ENCODE assay signal across 24 cellular contexts in the genomic region with DNA sequence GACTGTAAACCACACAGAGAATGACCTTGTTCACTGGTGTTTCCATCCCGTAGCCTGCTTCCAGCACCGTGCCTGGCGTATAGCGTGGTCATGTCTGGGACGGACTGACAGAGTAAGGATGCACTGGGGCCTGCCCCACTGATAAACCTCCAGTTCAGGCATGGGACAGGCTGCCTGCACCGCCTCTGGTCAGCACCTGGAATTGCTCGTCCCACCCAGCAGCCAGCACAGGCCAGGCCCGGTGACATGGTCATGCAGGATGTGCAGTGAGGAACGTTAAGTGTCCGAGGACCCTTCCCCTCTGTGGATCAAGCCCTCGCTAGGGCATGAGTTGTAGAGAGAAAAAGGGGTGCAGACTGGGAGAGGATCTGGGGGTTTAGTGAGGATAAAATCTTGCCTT. TPM values are rescaled to one million over a fixed set of nuclear protein-coding genes. Genes with fewer than 3 reads are reported as not detected.
DNase-seq lines count a peak whose midpoint lies in the region; ATAC-seq, FAIRE-seq and TF ChIP-seq lines count a peak whose summit lies in the region.
"Had no signal": no experiment of that assay in that cellular context is flagged by ENCODE, and none has a peak within 500 bp of the region (broad histone marks: within the 10 kb centered on the region; RNA-seq: fewer than 3 reads in every experiment).

No MANE protein-coding gene starts in this region.

- FAIRE-seq in HTR-8/SVneo (lab: Jason Lieb, UNC) = peak; percentile 20
- FAIRE-seq: astrocyte, TTC549 had no signal

- H3K79me2 ChIP-seq in DND-41 (ENCODE audit: insufficient read depth, low read length) = no peaks in the 10 kb centered on the region

- no peaks in the 10 kb centered on the region for H3K4me1 Mint-ChIP-seq in chondrocyte (ENCODE audit: low read depth)
- no peaks in the 10 kb centered on the region for H3K4me1 Mint-ChIP-seq in stimulated activated naive B cell treated with anti-CD40 and anti-IgM and Interleukin-4, amounts not matched to agents 10 μg/mL and 1 μg/mL and 100 μg/mL, for 72 hours
- H3K4me1 Mint-ChIP-seq: activated CD4-positive, alpha-beta T cell treated with anti-CD3 and anti-CD28 coated beads for 36 hours had no signal

- H3K27ac ChIP-seq in DND-41 (ENCODE audit: low read length) = no peak overlapping the region
- H3K27ac ChIP-seq: esophagus muscularis mucosa, GM23248, SJSA1, stomach, thyroid gland had no signal

- peaks cover 13% of the 10 kb centered on the region for H3K27me3 Mint-ChIP-seq in chondrocyte (ENCODE audit: low read depth)
- H3K27me3 Mint-ChIP-seq in stimulated activated naive B cell treated with anti-CD40 and anti-IgM and Interleukin-4, amounts not matched to agents 10 μg/mL and 1 μg/mL and 100 μg/mL, for 72 hours = no peaks in the 10 kb centered on the region

- DNase-seq in DND-41 (no peak), HTR-8/SVneo (ENCODE audit: insufficient read length, low spot score) (no peak), chondrocyte (ENCODE audit: low spot score) (peak; percentile 72), omental fat pad (ENCODE audit: low spot score) (no peak), NCI-H2107 (lab: John Stamatoyannopoulos, UW) (no peak)
- no peak for DNase-seq in activated naive CD4-positive, alpha-beta T cell treated with Interleukin-2 at 50 U/mL for 16 hours
- no peak for DNase-seq in stimulated activated naive B cell treated with anti-CD40 and anti-IgM and Interleukin-4, amounts not matched to agents 10 μg/mL and 1 μg/mL and 100 μg/mL, for 72 hours
- DNase-seq: activated CD8-positive, alpha-beta memory T cell treated with anti-CD3 and anti-CD28 coated beads for 24 hours; activated effector memory CD4-positive, alpha-beta T cell treated with Interleukin-2 at 50 U/mL for 16 hours; activated naive CD8-positive, alpha-beta T cell treated with anti-CD3 and anti-CD28 coated beads, Interleukin-2, amount 10 ng/mL, durations not matched to agents 7 days and 5 days; foreskin melanocyte; retina had no signal

- H3K4me2 ChIP-seq in DND-41 (ENCODE audit: insufficient read depth, low read length) = no peak overlapping the region
- H3K4me2 ChIP-seq: smooth muscle cell had no signal

- ATAC-seq in DND-41 (ENCODE audit: insufficient read depth, low read depth) (no peak), omental fat pad (ENCODE audit: low FRiP score) (peak; percentile 18), GM19467 (IDR thresholded peaks at IDR 0.05; ENCODE audit: unreplicated experiment) (no peak)
- no peak for ATAC-seq in stimulated activated naive B cell treated with anti-CD40 and anti-IgM and Interleukin-4, amounts not matched to agents 10 μg/mL and 1 μg/mL and 100 μg/mL, for 72 hours (replicated peaks)

- no peak overlapping the region for H3K9ac ChIP-seq in DND-41 (ENCODE audit: low read depth, low read length)
- H3K9ac ChIP-seq: GM23248 had no signal

- TF ChIP-seq CTCF in DND-41 (IDR thresholded peaks at IDR 0.05; ENCODE audit: borderline replicate concordance, extremely low read depth, low read length, poor library complexity, severe bottlenecking) (peak; percentile 16), chondrocyte (IDR thresholded peaks at IDR 0.05) (no peak), omental fat pad (IDR thresholded peaks at IDR 0.05) (no peak)

- H3K9me3 ChIP-seq in DND-41 (ENCODE audit: insufficient read depth, low read length, severe bottlenecking) = no peaks in the 10 kb centered on the region
- H3K9me3 ChIP-seq: esophagus muscularis mucosa, MG63, SJSA1, stomach, thyroid gland had no signal

- no peak overlapping the region for H3K27ac Mint-ChIP-seq in chondrocyte (ENCODE audit: unreplicated experiment)
- no peak overlapping the region for H3K27ac Mint-ChIP-seq in stimulated activated naive B cell treated with anti-CD40 and anti-IgM and Interleukin-4, amounts not matched to agents 10 μg/mL and 1 μg/mL and 100 μg/mL, for 72 hours
- H3K27ac Mint-ChIP-seq: activated CD4-positive, alpha-beta T cell treated with anti-CD3 and anti-CD28 coated beads for 36 hours; activated naive CD8-positive, alpha-beta T cell treated with anti-CD3 and anti-CD28 coated beads, Interleukin-2, amount 10 ng/mL, durations not matched to agents 7 days and 5 days; T-helper 1 cell treated with Interleukin-12 subunit alpha and Interleukin-12 subunit beta and Interleukin-4 antibody, amounts not matched to agents 30 μg/mL and 1 μg/mL, for 36 hours had no signal

- no peak overlapping the region for H2AFZ ChIP-seq in DND-41 (ENCODE audit: low read depth, low read length)
- H2AFZ ChIP-seq: GM23248 had no signal

- H3K36me3 Mint-ChIP-seq in chondrocyte (ENCODE audit: low read depth) = no peaks in the 10 kb centered on the region
- H3K36me3 Mint-ChIP-seq in stimulated activated naive B cell treated with anti-CD40 and anti-IgM and Interleukin-4, amounts not matched to agents 10 μg/mL and 1 μg/mL and 100 μg/mL, for 72 hours = no peaks in the 10 kb centered on the region
- H3K36me3 Mint-ChIP-seq: activated naive CD8-positive, alpha-beta T cell treated with anti-CD3 and anti-CD28 coated beads, Interleukin-2, amount 10 ng/mL, durations not matched to agents 7 days and 5 days had no signal

- no peaks in the 10 kb centered on the region for H3K4me1 ChIP-seq in DND-41 (ENCODE audit: insufficient read depth, low read length)
- H3K4me1 ChIP-seq: esophagus muscularis mucosa, SJSA1, stomach, thyroid gland had no signal

- H4K20me1 ChIP-seq in DND-41 (ENCODE audit: insufficient read depth, low read length) = no peaks in the 10 kb centered on the region; the same call in 1 of the 2 replicates

- no peak overlapping the region for H3K4me3 ChIP-seq in DND-41 (ENCODE audit: low read depth in 1 of 2, low read length in 2 of 2)
- H3K4me3 ChIP-seq: esophagus muscularis mucosa, GM23248, MG63, SJSA1, smooth muscle cell, stomach, thyroid gland had no signal

- H3K4me3 Mint-ChIP-seq in chondrocyte (ENCODE audit: unreplicated experiment) = no peak overlapping the region
- H3K4me3 Mint-ChIP-seq in stimulated activated naive B cell treated with anti-CD40 and anti-IgM and Interleukin-4, amounts not matched to agents 10 μg/mL and 1 μg/mL and 100 μg/mL, for 72 hours = no peak overlapping the region
- H3K4me3 Mint-ChIP-seq: activated CD4-positive, alpha-beta T cell treated with anti-CD3 and anti-CD28 coated beads for 36 hours; activated naive CD8-positive, alpha-beta T cell treated with anti-CD3 and anti-CD28 coated beads, Interleukin-2, amount 10 ng/mL, durations not matched to agents 7 days and 5 days; T-helper 1 cell treated with Interleukin-12 subunit alpha and Interleukin-12 subunit beta and Interleukin-4 antibody, amounts not matched to agents 30 μg/mL and 1 μg/mL, for 36 hours had no signal

- no peaks in the 10 kb centered on the region for H3K27me3 ChIP-seq in DND-41 (ENCODE audit: insufficient read depth, low read length, poor library complexity)
- H3K27me3 ChIP-seq: esophagus muscularis mucosa, MG63, SJSA1, thyroid gland had no signal

- H3K9me3 Mint-ChIP-seq in chondrocyte (ENCODE audit: low read depth) = no peaks in the 10 kb centered on the region
- no peaks in the 10 kb centered on the region for H3K9me3 Mint-ChIP-seq in stimulated activated naive B cell treated with anti-CD40 and anti-IgM and Interleukin-4, amounts not matched to agents 10 μg/mL and 1 μg/mL and 100 μg/mL, for 72 hours
- H3K9me3 Mint-ChIP-seq: activated naive CD8-positive, alpha-beta T cell treated with anti-CD3 and anti-CD28 coated beads, Interleukin-2, amount 10 ng/mL, durations not matched to agents 7 days and 5 days; T-helper 1 cell treated with Interleukin-12 subunit alpha and Interleukin-12 subunit beta and Interleukin-4 antibody, amounts not matched to agents 30 μg/mL and 1 μg/mL, for 36 hours had no signal

- H3K36me3 ChIP-seq in DND-41 (ENCODE audit: insufficient read depth, low read length) = no peaks in the 10 kb centered on the region
- H3K36me3 ChIP-seq: esophagus muscularis mucosa, MG63, SJSA1, stomach, thyroid gland had no signal

RNA-seq across cellular contexts. Expression of gene LMO1, which starts 44.8 kb away (rescaled TPM):
- total RNA-seq in chondrocyte = not detected in 3 replicates
- not detected for total RNA-seq in omental fat pad
- total RNA-seq: activated CD4-positive, alpha-beta T cell treated with anti-CD3 and anti-CD28 coated beads for 36 hours; activated naive CD8-positive, alpha-beta T cell treated with anti-CD3 and anti-CD28 coated beads, Interleukin-2, amount 10 ng/mL, durations not matched to agents 7 days and 5 days; GM23248; SJSA1; stomach had no signal

RNA-seq across cellular contexts. Expression of gene RIC3, which starts 50.0 kb away (rescaled TPM):
- 0.12 to 0.41 TPM in 2 of 3 replicates, not detected in the other for total RNA-seq in chondrocyte
- total RNA-seq in omental fat pad = 10 to 100 TPM in 2 of 4 donors, 1 to 10 TPM in 2; 3.6 to 12.0 (median 8.2) TPM
- total RNA-seq: GM23248, SJSA1 had no signal
